15 cellular contexts compared by ENCODE assay signal in genomic region chr7:87543623-87544022, GRCh38.
A peak's percentile ranks its signal among the peaks of the same experiment; 100 is the strongest.
DNase-seq lines count a peak whose midpoint lies in the region; ATAC-seq lines count a peak whose summit lies in the region.
"Had no signal": no experiment of that assay in that cellular context is flagged by ENCODE, and none has a peak within 500 bp of the region (broad histone marks: within the 10 kb centered on the region; RNA-seq: fewer than 3 reads in every experiment).

No MANE protein-coding gene starts in this region.

- no peak overlapping the region for H3K27ac Mint-ChIP-seq in stimulated activated effector memory CD8-positive, alpha-beta T cell treated with anti-CD3 and anti-CD28 coated beads, Interleukin-12 subunit alpha, Interleukin-12 subunit beta, amount 100 ng/mL, for 72 hours
- H3K27ac Mint-ChIP-seq: activated naive CD8-positive, alpha-beta T cell treated with anti-CD3 and anti-CD28 coated beads, Interleukin-2, amount 50 U/mL, for 24 hours had no signal

- H3K4me3 Mint-ChIP-seq in stimulated activated effector memory CD8-positive, alpha-beta T cell treated with anti-CD3 and anti-CD28 coated beads, Interleukin-12 subunit alpha, Interleukin-12 subunit beta, amount 100 ng/mL, for 72 hours, result no peak overlapping the region
- H3K4me3 Mint-ChIP-seq: activated naive CD8-positive, alpha-beta T cell treated with anti-CD3 and anti-CD28 coated beads, Interleukin-2, amount 50 U/mL, for 24 hours had no signal

- H3K4me1 Mint-ChIP-seq in stimulated activated effector memory CD8-positive, alpha-beta T cell treated with anti-CD3 and anti-CD28 coated beads, Interleukin-12 subunit alpha, Interleukin-12 subunit beta, amount 100 ng/mL, for 72 hours, result no peaks in the 10 kb centered on the region

- no peaks in the 10 kb centered on the region for H3K9me3 Mint-ChIP-seq in stimulated activated effector memory CD8-positive, alpha-beta T cell treated with anti-CD3 and anti-CD28 coated beads, Interleukin-12 subunit alpha, Interleukin-12 subunit beta, amount 100 ng/mL, for 72 hours
- H3K9me3 Mint-ChIP-seq: activated naive CD8-positive, alpha-beta T cell treated with anti-CD3 and anti-CD28 coated beads, Interleukin-2, amount 50 U/mL, for 24 hours had no signal

- ATAC-seq in GM18870 (IDR thresholded peaks at IDR 0.05; ENCODE audit: unreplicated experiment) (peak; percentile 69), GM21786 (IDR thresholded peaks at IDR 0.05; ENCODE audit: unreplicated experiment) (peak; percentile 75), HG03457 (IDR thresholded peaks at IDR 0.05; ENCODE audit: unreplicated experiment) (peak; percentile 61)
- ATAC-seq in stimulated activated effector memory CD8-positive, alpha-beta T cell treated with anti-CD3 and anti-CD28 coated beads, Interleukin-12 subunit alpha, Interleukin-12 subunit beta, amount 100 ng/mL, for 72 hours, result peak; percentile 44
- ATAC-seq: activated CD4-positive, CD25-positive, alpha-beta regulatory T cell treated with anti-CD3 and anti-CD28 coated beads, Interleukin-2, amount 50 U/mL, for 24 hours; activated naive CD8-positive, alpha-beta T cell treated with anti-CD3 and anti-CD28 coated beads, Interleukin-2, amount 50 U/mL, for 24 hours; HCT116; HepG2 had no signal

- DNase-seq in stimulated activated effector memory CD8-positive, alpha-beta T cell treated with anti-CD3 and anti-CD28 coated beads, Interleukin-12 subunit alpha, Interleukin-12 subunit beta, amount 100 ng/mL, for 72 hours (ENCODE audit: low spot score in 2 of 2), result no peak
- DNase-seq in SHP77 treated with DMSO at 0.1 percent for 48 hours (lab: John Stamatoyannopoulos, UW) (no peak), NCI-H446 (lab: John Stamatoyannopoulos, UW) (no peak)
- no peak for DNase-seq in central memory CD4-positive, alpha-beta T cell
- DNase-seq: activated naive CD8-positive, alpha-beta T cell treated with anti-CD3 and anti-CD28 coated beads, Interleukin-2, amount 50 U/mL, for 24 hours; activated T-cell treated with anti-CD3 and anti-CD28 coated beads for 4 hours; DND-41; foreskin fibroblast; NCI-H2029 treated with DMSO at 0.1 percent for 48 hours had no signal

- H3K36me3 Mint-ChIP-seq in stimulated activated effector memory CD8-positive, alpha-beta T cell treated with anti-CD3 and anti-CD28 coated beads, Interleukin-12 subunit alpha, Interleukin-12 subunit beta, amount 100 ng/mL, for 72 hours, result peaks cover 42% of the 10 kb centered on the region
